11 cellular contexts compared by ENCODE assay signal in genomic region chr1:59332983-59333382, GRCh38. TPM values are rescaled to one million over a fixed set of nuclear protein-coding genes. Genes with fewer than 3 reads are reported as not detected.
DNase-seq lines count a peak whose midpoint lies in the region; ATAC-seq, FAIRE-seq and TF ChIP-seq lines count a peak whose summit lies in the region.
"Had no signal": no experiment of that assay in that cellular context is flagged by ENCODE, and none has a peak within 500 bp of the region (broad histone marks: within the 10 kb centered on the region; RNA-seq: fewer than 3 reads in every experiment).

No MANE protein-coding gene starts in this region.

- no peaks in the 10 kb centered on the region for H3K79me2 ChIP-seq in smooth muscle cell (ENCODE audit: low read depth)
- H3K79me2 ChIP-seq: parathyroid adenoma had no signal

- intact Hi-C loops in IMR-90 (cut with micrococcal nuclease) = no loop called here

- no peaks in the 10 kb centered on the region for H3K36me3 Mint-ChIP-seq in activated T-cell treated with anti-CD3 and anti-CD28 coated beads, Interleukin-2, amount 50 U/mL, for 4 hours (ENCODE audit: insufficient read depth)

- H3K23ac ChIP-seq in IMR-90 (ENCODE audit: low read depth, low read length) = no peak overlapping the region

- H2BK20ac ChIP-seq in IMR-90 (ENCODE audit: low read depth, low read length) = no peak overlapping the region

- no peak overlapping the region for H4K5ac ChIP-seq in IMR-90 (ENCODE audit: low read depth, low read length)

- dilution Hi-C loops in IMR-90 (cut with HindIII; ENCODE audit: low sequenced_read_pairs, unreplicated experiment) = no loop called here

- H4K20me1 ChIP-seq in IMR-90 (ENCODE audit: insufficient read depth, low read length) = no peaks in the 10 kb centered on the region
- no peaks in the 10 kb centered on the region for H4K20me1 ChIP-seq in smooth muscle cell (ENCODE audit: low read depth)

- no peak overlapping the region for H3K9ac ChIP-seq in IMR-90 (ENCODE audit: low read depth, low read length)
- H3K9ac ChIP-seq in smooth muscle cell (ENCODE audit: low read depth) = no peak overlapping the region
- H3K9ac ChIP-seq: parathyroid adenoma had no signal

- no peak overlapping the region for H3K4me2 ChIP-seq in IMR-90 (ENCODE audit: low read depth, low read length)
- H3K4me2 ChIP-seq in smooth muscle cell = no peak overlapping the region

- no peak overlapping the region for H2BK15ac ChIP-seq in IMR-90 (ENCODE audit: low read depth, low read length)

- no peaks in the 10 kb centered on the region for H3F3A ChIP-seq in smooth muscle cell (ENCODE audit: low read depth)

- peaks cover 5% of the 10 kb centered on the region; the same call in 1 of the 2 replicates for H3K4me1 ChIP-seq in IMR-90 (ENCODE audit: control insufficient read depth, insufficient read depth, low read length)
- no peaks in the 10 kb centered on the region for H3K4me1 ChIP-seq in smooth muscle cell (ENCODE audit: low read depth)
- no peaks in the 10 kb centered on the region for H3K4me1 ChIP-seq in effector memory CD4-positive, alpha-beta T cell (ENCODE audit: control insufficient read depth, insufficient read depth, low read length, poor library complexity, severe bottlenecking)
- H3K4me1 ChIP-seq: parathyroid adenoma had no signal

- H2AK9ac ChIP-seq in IMR-90 (replicated peaks; ENCODE audit: low read depth, low read length, poor library complexity) = no peak overlapping the region

- H3K36me3 ChIP-seq in IMR-90 (ENCODE audit: control insufficient read depth, insufficient read depth, low read length) (0 out of 2 replicates have a peak, but pooled peaks cover 1% of the 10 kb centered on the region), smooth muscle cell (ENCODE audit: low read depth) (no peaks in the 10 kb centered on the region)
- H3K36me3 ChIP-seq in effector memory CD4-positive, alpha-beta T cell (ENCODE audit: control insufficient read depth, insufficient read depth, low read length) = no peaks in the 10 kb centered on the region

- H3K79me1 ChIP-seq in IMR-90 (ENCODE audit: low read depth in 1 of 2, low read length in 2 of 2) = peaks cover 3 to 6% of the 10 kb centered on the region in 2 experiments; a peak in 1 of 4 replicates

- no peak overlapping the region for H3K56ac ChIP-seq in IMR-90 (ENCODE audit: extremely low read depth, insufficient read depth, low read length)

- no peak overlapping the region for H3K18ac ChIP-seq in IMR-90 (ENCODE audit: low read depth, low read length)

- H3K27me3 ChIP-seq in IMR-90 (ENCODE audit: control insufficient read depth, insufficient read depth, low read length) (no peaks in the 10 kb centered on the region), smooth muscle cell (ENCODE audit: low read depth) (no peaks in the 10 kb centered on the region)
- no peaks in the 10 kb centered on the region for H3K27me3 ChIP-seq in effector memory CD4-positive, alpha-beta T cell (replicated peaks; ENCODE audit: control insufficient read depth, insufficient read depth, low read length, poor library complexity, severe bottlenecking)

- H3K27ac ChIP-seq in IMR-90 (ENCODE audit: insufficient read depth, low read length) = no peak overlapping the region
- H3K27ac ChIP-seq in smooth muscle cell (ENCODE audit: low read depth) = peak overlapping the region; percentile 15
- no peak overlapping the region for H3K27ac ChIP-seq in effector memory CD4-positive, alpha-beta T cell (ENCODE audit: insufficient read depth, low read length, poor library complexity, severe bottlenecking)
- H3K27ac ChIP-seq: parathyroid adenoma had no signal

- CTCF ChIA-PET in IMR-90 (lab: Yijun Ruan, JAX) = interaction anchor here (0.6 to 1.0 kb wide), 2 partner anchors 13 to 16 kb away, joined by 3 read pairs; no protein-coding TSS in a partner anchor

- TF ChIP-seq CTCF in IMR-90 (conservative IDR thresholded peaks at IDR 0.05; ENCODE audit: low read depth, low read length) (no peak), smooth muscle cell (IDR thresholded peaks at IDR 0.05; ENCODE audit: borderline replicate concordance, insufficient read depth, poor library complexity, severe bottlenecking) (no peak)

- H4K91ac ChIP-seq in IMR-90 (ENCODE audit: insufficient read depth, low read depth, low read length) = no peak overlapping the region

- no peak overlapping the region for H2BK120ac ChIP-seq in IMR-90 (ENCODE audit: low read depth, low read length)

- H3K14ac ChIP-seq in IMR-90 (replicated peaks; ENCODE audit: low read depth, low read length) = peak overlapping the region; percentile 5; the same call in 1 of the 2 replicates

- H2AK5ac ChIP-seq in IMR-90 (ENCODE audit: low read depth, low read length) = no peak overlapping the region

- BruUV-seq in IMR-90 (replicated peaks; lab: Mats Ljungman, UMichigan) = no TSS peak

- ATAC-seq in activated T-cell treated with anti-CD3 and anti-CD28 coated beads, Interleukin-2, amount 50 U/mL, for 4 hours = peak; percentile 58 to 74
- ATAC-seq in IMR-90 (ENCODE audit: low read depth) (peak; percentile 57), HG03135 (IDR thresholded peaks at IDR 0.05; ENCODE audit: unreplicated experiment) (no peak)

- H2AFZ ChIP-seq in IMR-90 (replicated peaks; ENCODE audit: low read length, poor library complexity) (no peak overlapping the region), smooth muscle cell (ENCODE audit: low read depth) (peak overlapping the region; percentile 32)
- H2AFZ ChIP-seq: parathyroid adenoma had no signal

- no peak for FAIRE-seq in GM19239 (lab: Jason Lieb, UNC)

- H3K9me3 Mint-ChIP-seq in activated T-cell treated with anti-CD3 and anti-CD28 coated beads, Interleukin-2, amount 50 U/mL, for 4 hours = no peaks in the 10 kb centered on the region

- DNase-seq in activated T-cell treated with anti-CD3 and anti-CD28 coated beads, Interleukin-2, amount 50 U/mL, for 4 hours = no peak
- DNase-seq in activated T-cell treated with anti-CD3 and anti-CD28 coated beads for 4 hours = no peak
- peak; percentile 75 for DNase-seq in IMR-90
- peak; percentile 91 for DNase-seq in amniotic epithelial cell (ENCODE audit: low read depth)
- DNase-seq in smooth muscle cell (lab: John Stamatoyannopoulos, UW; ENCODE audit: unreplicated experiment) = no peak
- no peak for DNase-seq in effector memory CD4-positive, alpha-beta T cell
- no peak for DNase-seq in GM19239 (ENCODE audit: insufficient read length, low spot score)
- DNase-seq: KG1 had no signal

- H3K4me3 ChIP-seq in IMR-90 (ENCODE audit: insufficient read depth, low read depth, low read length) = no peak overlapping the region
- no peak overlapping the region for H3K4me3 ChIP-seq in smooth muscle cell
- no peak overlapping the region for H3K4me3 ChIP-seq in effector memory CD4-positive, alpha-beta T cell (ENCODE audit: insufficient read depth, low read depth, low read length, poor library complexity, severe bottlenecking)

- H3K4me3 Mint-ChIP-seq in activated T-cell treated with anti-CD3 and anti-CD28 coated beads, Interleukin-2, amount 50 U/mL, for 4 hours = no peak overlapping the region
- H3K4me3 Mint-ChIP-seq: B cell had no signal

- H3K4me1 Mint-ChIP-seq in activated T-cell treated with anti-CD3 and anti-CD28 coated beads, Interleukin-2, amount 50 U/mL, for 4 hours (ENCODE audit: low read depth) = peaks cover 22% of the 10 kb centered on the region
- H3K4me1 Mint-ChIP-seq: B cell had no signal

- no peak overlapping the region for H3K4ac ChIP-seq in IMR-90 (ENCODE audit: low read depth, low read length)

- peaks cover 6% of the 10 kb centered on the region for H3K9me1 ChIP-seq in IMR-90 (ENCODE audit: insufficient read depth, low read length)

- TF ChIP-seq POLR2A in IMR-90 (IDR thresholded peaks at IDR 0.05; ENCODE audit: low read depth, low read length) = no peak

- POLR2A ChIA-PET in IMR-90 (lab: Charles Lee; ENCODE audit: unreplicated experiment) = no interaction called here

- in situ Hi-C loops in IMR-90 (cut with MboI; ENCODE audit: low sequenced_read_pairs) = no loop called here

- H2BK5ac ChIP-seq in IMR-90 (ENCODE audit: low read depth, low read length, poor library complexity, severe bottlenecking) = no peak overlapping the region

- H4K8ac ChIP-seq in IMR-90 (ENCODE audit: low read depth in 2 of 2, low read length in 2 of 2) = no peak overlapping the region

- TF ChIP-seq RAD21 in IMR-90 (IDR thresholded peaks at IDR 0.05; ENCODE audit: low read length) = no peak

- H3K9me3 ChIP-seq in IMR-90 (ENCODE audit: control insufficient read depth, insufficient read depth, low read length) (no peaks in the 10 kb centered on the region), smooth muscle cell (replicated peaks; ENCODE audit: low read depth) (no peaks in the 10 kb centered on the region)
- no peaks in the 10 kb centered on the region for H3K9me3 ChIP-seq in effector memory CD4-positive, alpha-beta T cell (ENCODE audit: control insufficient read depth, low read length)

- no peaks in the 10 kb centered on the region for H3K27me3 Mint-ChIP-seq in activated T-cell treated with anti-CD3 and anti-CD28 coated beads, Interleukin-2, amount 50 U/mL, for 4 hours (ENCODE audit: low read depth)
- H3K27me3 Mint-ChIP-seq: B cell had no signal

TF ChIP-seq in IMR-90, 13 proteins besides CTCF, POLR2A, EP300 and RAD21 (continues in another document):
- TF ChIP-seq CHD1 (IDR thresholded peaks at IDR 0.05; ENCODE audit: low read depth, low read length) = no peak
- TF ChIP-seq SMC3 (IDR thresholded peaks at IDR 0.05; ENCODE audit: low read depth, low read length) = no peak
- no peak for TF ChIP-seq USF2 (IDR thresholded peaks at IDR 0.05; ENCODE audit: low read depth, low read length)
- no peak for TF ChIP-seq RFX5 (IDR thresholded peaks at IDR 0.05; ENCODE audit: low read depth, low read length)
- TF ChIP-seq MAZ (IDR thresholded peaks at IDR 0.05; ENCODE audit: borderline replicate concordance, low read depth, low read length) = no peak
- TF ChIP-seq FOS (IDR thresholded peaks at IDR 0.05; ENCODE audit: low read depth, low read length) = no peak
- TF ChIP-seq CEBPB (IDR thresholded peaks at IDR 0.05; ENCODE audit: low read depth, low read length) = no peak

RNA-seq across cellular contexts. Expression of gene FGGY, which starts 36.1 kb away (rescaled TPM):
- 1 to 10 TPM; 2.5 to 4.8 (median 3.1) TPM for total RNA-seq in activated T-cell treated with anti-CD3 and anti-CD28 coated beads, Interleukin-2, amount 50 U/mL, for 4 hours
- total RNA-seq in IMR-90 (2012; rRNA removed) (12.8 and 14.0 TPM in 2 replicates), smooth muscle cell (5.6 and 9.2 TPM in 2 replicates)
- polyA plus RNA-seq in IMR-90 (2012; rRNA removed) (5.6 TPM in 2 replicates), smooth muscle cell (4.8 and 5.1 TPM in 2 replicates)
- 4.3 and 6.0 TPM in 2 replicates for polyA plus RNA-seq in IMR-90 (2012; cell fraction: cytosol; rRNA removed)
- polyA plus RNA-seq in IMR-90 (2012; cell fraction: nucleus; rRNA removed; ENCODE audit: low replicate concordance) = 2.6 and 7.4 TPM in 2 replicates

Comparison
In these comparisons a context has a peak if more than half of its experiments do, and no peak if none do; other contexts are left out.
1. DNase-seq: peak in IMR-90 (single experiment) and amniotic epithelial cell (single experiment); none in activated T-cell treated with anti-CD3 and anti-CD28 coated beads, Interleukin-2, amount 50 U/mL, for 4 hours (single experiment), activated T-cell treated with anti-CD3 and anti-CD28 coated beads for 4 hours (single experiment), smooth muscle cell (single experiment), effector memory CD4-positive, alpha-beta T cell (0 of 3) and GM19239 (single experiment).